8 cellular contexts compared by ENCODE assay signal in the genomic region with DNA sequence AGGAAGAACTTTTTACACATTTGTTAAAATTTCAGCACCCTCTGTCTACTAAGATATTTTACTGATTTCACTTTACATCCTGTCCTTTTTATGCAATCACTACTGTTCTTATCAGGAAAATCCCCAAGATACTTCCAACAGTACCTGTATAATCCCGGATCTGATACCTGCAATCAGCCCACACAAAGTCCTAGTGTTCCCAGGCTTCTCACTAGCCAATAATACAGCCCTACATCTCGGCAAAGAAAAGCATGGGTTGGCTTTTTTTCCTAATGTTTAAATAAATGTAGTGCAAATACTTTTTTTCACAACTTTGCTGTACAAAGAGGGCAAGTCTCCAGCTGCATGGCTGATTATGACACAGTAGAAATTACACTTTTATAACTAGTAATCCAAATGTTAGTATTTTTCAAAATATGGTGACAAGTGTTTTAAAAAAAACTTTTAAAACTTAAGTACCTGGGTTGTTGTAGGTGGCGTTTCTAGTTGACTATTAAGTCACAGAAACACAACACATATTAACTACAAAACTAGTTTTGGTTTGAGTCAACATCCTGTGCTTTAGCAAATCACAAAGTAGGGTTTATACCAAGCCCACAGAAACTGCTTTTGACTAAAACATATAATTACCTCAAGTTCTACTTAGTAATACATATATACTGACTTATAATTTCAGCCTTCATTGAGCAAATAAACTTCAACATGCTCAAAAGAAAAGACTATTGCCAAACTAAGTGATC. TPM values are rescaled to one million over a fixed set of nuclear protein-coding genes. Genes with fewer than 3 reads are reported as not detected.
DNase-seq lines count a peak whose midpoint lies in the region; ATAC-seq and TF ChIP-seq lines count a peak whose summit lies in the region.

No MANE protein-coding gene starts in this region.

- H3K36me3 Mint-ChIP-seq in activated T-helper 2 cell treated with anti-CD3 and anti-CD28 coated beads, Interferon-gamma antibody, Interleukin-2, Interleukin-4, amounts not matched to agents 10 μg/mL and 5 μg/mL and 100 μg/mL, durations not matched to agents 14 hours and 24 hours and 36 hours (ENCODE audit: low read depth), result peaks cover 75% of the 10 kb centered on the region

- peaks cover 39% of the 10 kb centered on the region for H3K4me1 Mint-ChIP-seq in activated T-helper 2 cell treated with anti-CD3 and anti-CD28 coated beads, Interferon-gamma antibody, Interleukin-2, Interleukin-4, amounts not matched to agents 10 μg/mL and 5 μg/mL and 100 μg/mL, durations not matched to agents 14 hours and 24 hours and 36 hours (ENCODE audit: low read depth)

- no peaks in the 10 kb centered on the region for H3K9me3 Mint-ChIP-seq in activated T-helper 2 cell treated with anti-CD3 and anti-CD28 coated beads, Interferon-gamma antibody, Interleukin-2, Interleukin-4, amounts not matched to agents 10 μg/mL and 5 μg/mL and 100 μg/mL, durations not matched to agents 14 hours and 24 hours and 36 hours

- peak overlapping the region; percentile 52 for H3K27ac Mint-ChIP-seq in activated T-helper 2 cell treated with anti-CD3 and anti-CD28 coated beads, Interferon-gamma antibody, Interleukin-2, Interleukin-4, amounts not matched to agents 10 μg/mL and 5 μg/mL and 100 μg/mL, durations not matched to agents 14 hours and 24 hours and 36 hours

- no peaks in the 10 kb centered on the region for H3K27me3 Mint-ChIP-seq in activated T-helper 2 cell treated with anti-CD3 and anti-CD28 coated beads, Interferon-gamma antibody, Interleukin-2, Interleukin-4, amounts not matched to agents 10 μg/mL and 5 μg/mL and 100 μg/mL, durations not matched to agents 14 hours and 24 hours and 36 hours (ENCODE audit: low read depth)

- TF ChIP-seq CTCF in GM10266 (IDR thresholded peaks at IDR 0.05; ENCODE audit: control insufficient read depth, insufficient read depth, low read depth, missing control alignments), result no peak

- no peaks in the 10 kb centered on the region for H3K27me3 ChIP-seq in HAP-1 (ENCODE audit: low read depth)

- peak; percentile 66 for DNase-seq in GM10266 (ENCODE audit: extremely low spot score)
- no peak for DNase-seq in activated T-helper 2 cell treated with anti-CD3 and anti-CD28 coated beads, Interferon-gamma antibody, Interleukin-2, Interleukin-4, amounts not matched to agents 10 μg/mL and 5 μg/mL and 100 μg/mL, durations not matched to agents 14 hours and 24 hours and 36 hours (ENCODE audit: low spot score)
- DNase-seq in activated effector memory CD4-positive, alpha-beta T cell treated with anti-CD3 and anti-CD28 coated beads, Interleukin-2, amount 50 U/mL, for 16 hours, result no peak
- DNase-seq in HAP-1 (ENCODE audit: low spot score in 2 of 2), result no peak
- DNase-seq in stimulated activated naive CD4-positive, alpha-beta T cell (lab: John Stamatoyannopoulos, UW), result no peak
- DNase-seq in SIG-M5 (lab: John Stamatoyannopoulos, UW), result no peak

- no peak overlapping the region for H3K4me3 ChIP-seq in HAP-1

- in situ Hi-C loops in HAP-1 (cut with MboI; ENCODE audit: low sequenced_read_pairs), result no loop called here

- H3K36me3 ChIP-seq in HAP-1 (replicated peaks), result peaks cover 62% of the 10 kb centered on the region

- no peaks in the 10 kb centered on the region for H3K4me1 ChIP-seq in HAP-1

- ATAC-seq in GM19351 (IDR thresholded peaks at IDR 0.05; ENCODE audit: unreplicated experiment) (peak; percentile 96), HG03025 (IDR thresholded peaks at IDR 0.05; ENCODE audit: low FRiP score, unreplicated experiment) (peak; percentile 85)

- intact Hi-C loops in activated T-helper 2 cell treated with anti-CD3 and anti-CD28 coated beads, Interferon-gamma antibody, Interleukin-2, Interleukin-4, amounts not matched to agents 10 μg/mL and 5 μg/mL and 100 μg/mL, durations not matched to agents 14 hours and 24 hours and 36 hours (cut with micrococcal nuclease), result loop anchor here (1.0 kb wide), 2 partner anchors 20 to 35 kb away; a partner anchor contains a TSS

- no peaks in the 10 kb centered on the region for H3K9me3 ChIP-seq in HAP-1

- H3K4me3 Mint-ChIP-seq in activated T-helper 2 cell treated with anti-CD3 and anti-CD28 coated beads, Interferon-gamma antibody, Interleukin-2, Interleukin-4, amounts not matched to agents 10 μg/mL and 5 μg/mL and 100 μg/mL, durations not matched to agents 14 hours and 24 hours and 36 hours (ENCODE audit: low read depth), result peak overlapping the region; percentile 30

RNA-seq across cellular contexts. Expression of a gene that starts 19.5 kb away (rescaled TPM):
- total RNA-seq in activated T-helper 2 cell treated with anti-CD3 and anti-CD28 coated beads, Interferon-gamma antibody, Interleukin-2, Interleukin-4, amounts not matched to agents 10 μg/mL and 5 μg/mL and 100 μg/mL, durations not matched to agents 14 hours and 24 hours and 36 hours, result 64.0 and 77.6 TPM in 2 replicates

RNA-seq across cellular contexts. Expression of a gene that starts 36.3 kb away (rescaled TPM):
- 50.4 and 54.9 TPM in 2 replicates for total RNA-seq in activated T-helper 2 cell treated with anti-CD3 and anti-CD28 coated beads, Interferon-gamma antibody, Interleukin-2, Interleukin-4, amounts not matched to agents 10 μg/mL and 5 μg/mL and 100 μg/mL, durations not matched to agents 14 hours and 24 hours and 36 hours
